Comparison of ENCODE assay signal across 15 cellular contexts in the genomic region with DNA sequence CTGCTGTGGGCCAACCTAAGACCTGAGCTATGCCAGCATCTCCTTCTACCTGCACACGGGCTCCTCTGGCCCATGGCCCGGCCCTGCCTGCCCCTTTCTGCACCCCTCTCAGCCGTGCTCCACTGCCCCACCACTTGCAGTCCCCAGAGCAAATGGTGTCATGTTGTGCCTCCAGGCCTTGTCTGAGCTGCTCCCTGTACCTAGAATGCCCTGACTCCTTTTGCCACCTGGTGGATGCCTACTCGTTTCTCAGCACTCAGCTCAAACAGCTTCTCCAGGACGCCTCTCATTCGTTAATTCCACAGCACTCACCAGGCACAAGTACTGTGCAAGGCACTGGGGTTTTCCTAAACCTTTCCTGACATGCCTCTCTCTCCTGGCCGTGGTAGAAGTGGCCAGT.
DNase-seq lines count a peak whose midpoint lies in the region; ATAC-seq, FAIRE-seq and TF ChIP-seq lines count a peak whose summit lies in the region.
"Had no signal": no experiment of that assay in that cellular context is flagged by ENCODE, and none has a peak within 500 bp of the region (broad histone marks: within the 10 kb centered on the region; RNA-seq: fewer than 3 reads in every experiment).

No MANE protein-coding gene starts in this region.

- no peak overlapping the region for H3K4me3 Mint-ChIP-seq in activated T-cell treated with anti-CD3 and anti-CD28 coated beads, Interleukin-2, amount 50 U/mL, for 24 hours

- FAIRE-seq in HTR-8/SVneo (lab: Jason Lieb, UNC), result peak; percentile 94
- FAIRE-seq: small intestine had no signal

- H3K9ac ChIP-seq in parathyroid adenoma, result no peak overlapping the region

- peaks cover 70% of the 10 kb centered on the region for H3K4me1 Mint-ChIP-seq in activated T-cell treated with anti-CD3 and anti-CD28 coated beads, Interleukin-2, amount 50 U/mL, for 24 hours (ENCODE audit: low read depth)

- H3K36me3 ChIP-seq in parathyroid adenoma (ENCODE audit: control insufficient read depth, insufficient read depth, low read length), result no peaks in the 10 kb centered on the region
- H3K36me3 ChIP-seq in brain microvascular endothelial cell (replicated peaks), result no peaks in the 10 kb centered on the region

- in situ Hi-C loops in brain microvascular endothelial cell (cut with HindIII; ENCODE audit: low pct_ligation_motif_present, low sequenced_read_pairs), result no loop called here

- no peaks in the 10 kb centered on the region for H3K9me3 ChIP-seq in parathyroid adenoma (ENCODE audit: control insufficient read depth, low read length)

- H2AFZ ChIP-seq in parathyroid adenoma, result no peak overlapping the region

- no peaks in the 10 kb centered on the region for H3K9me3 Mint-ChIP-seq in activated T-cell treated with anti-CD3 and anti-CD28 coated beads, Interleukin-2, amount 50 U/mL, for 24 hours

- H3K4me1 ChIP-seq in parathyroid adenoma, result peaks cover 65% of the 10 kb centered on the region

- H3K27me3 ChIP-seq in parathyroid adenoma (ENCODE audit: control insufficient read depth, insufficient read depth, low read length) (no peaks in the 10 kb centered on the region), brain microvascular endothelial cell (replicated peaks) (no peaks in the 10 kb centered on the region)

- 57 to 59% methylated on average over 7 of the region's 7 CpGs for WGBS in lower leg skin, 2 donors

- H3K27me3 Mint-ChIP-seq in activated T-cell treated with anti-CD3 and anti-CD28 coated beads, Interleukin-2, amount 50 U/mL, for 24 hours, result no peaks in the 10 kb centered on the region

- DNase-seq in activated T-cell treated with anti-CD3 and anti-CD28 coated beads, Interleukin-2, amount 50 U/mL, for 24 hours, result no peak
- no peak for DNase-seq in activated T-cell treated with anti-CD3 and anti-CD28 coated beads, Interleukin-2, amount 50 U/mL, for 1 hour
- DNase-seq in HTR-8/SVneo (ENCODE audit: insufficient read length, low spot score) (no peak), cerebellar cortex (ENCODE audit: low spot score) (peak; percentile 59), brain microvascular endothelial cell (no peak), lower leg skin (ENCODE audit: low spot score in 2 of 2) (no peak)
- DNase-seq: C1 segment of cervical spinal cord, NCI-H2081 treated with DMSO at 0.1 percent for 48 hours, small intestine, substantia nigra, T-helper 9 cell had no signal

- TF ChIP-seq CTCF in parathyroid adenoma (IDR thresholded peaks at IDR 0.05) (peak; percentile 52), brain microvascular endothelial cell (IDR thresholded peaks at IDR 0.05; ENCODE audit: low read depth, low read length, missing control alignments) (no peak), lower leg skin (IDR thresholded peaks at IDR 0.05) (no peak)

- intact Hi-C loops in lower leg skin (cut with DNase I; ENCODE audit: low total_unique reads), result no loop called here

- H3K27ac ChIP-seq in parathyroid adenoma (peak overlapping the region; percentile 66), brain microvascular endothelial cell (no peak overlapping the region)
- H3K27ac ChIP-seq: epithelial cell of prostate had no signal

- no peak overlapping the region for H3K4me3 ChIP-seq in parathyroid adenoma (ENCODE audit: low read depth, low read length)
- no peak overlapping the region for H3K4me3 ChIP-seq in brain microvascular endothelial cell (ENCODE audit: low read depth, low read length)
- no peak overlapping the region for H3K4me3 ChIP-seq in lower leg skin (ENCODE audit: low read depth, poor library complexity, severe bottlenecking)
- H3K4me3 ChIP-seq: lung had no signal

- no peak for TF ChIP-seq POLR2A in lower leg skin (IDR thresholded peaks at IDR 0.05)

- no peak overlapping the region for H3K4me2 ChIP-seq in parathyroid adenoma (ENCODE audit: low read length)

- no peak for ATAC-seq in HG02642 (IDR thresholded peaks at IDR 0.05; ENCODE audit: poor library complexity, unreplicated experiment)

- H3K79me2 ChIP-seq in parathyroid adenoma, result peaks cover 84% of the 10 kb centered on the region

- H3K36me3 Mint-ChIP-seq in activated T-cell treated with anti-CD3 and anti-CD28 coated beads, Interleukin-2, amount 50 U/mL, for 24 hours (ENCODE audit: low read depth), result peaks cover under 1% of the 10 kb centered on the region

- H3K27ac Mint-ChIP-seq in activated T-cell treated with anti-CD3 and anti-CD28 coated beads, Interleukin-2, amount 50 U/mL, for 24 hours, result peak overlapping the region; percentile 65
